9 cellular contexts compared by ENCODE assay signal in genomic region chr12:124457287-124458219, GRCh38.
A peak's percentile ranks its signal among the peaks of the same experiment; 100 is the strongest.
DNase-seq lines count a peak whose midpoint lies in the region; TF ChIP-seq lines count a peak whose summit lies in the region.
"Had no signal": no experiment of that assay in that cellular context is flagged by ENCODE, and none has a peak within 500 bp of the region (broad histone marks: within the 10 kb centered on the region; RNA-seq: fewer than 3 reads in every experiment).

No MANE protein-coding gene starts in this region.

- H4K20me1 ChIP-seq in Loucy (ENCODE audit: insufficient read depth, low read length, poor library complexity, severe bottlenecking), result peaks cover 23% of the 10 kb centered on the region

- no peaks in the 10 kb centered on the region for H3K9me2 ChIP-seq in Loucy (replicated peaks; ENCODE audit: low read depth, low read length)

- peaks cover 26% of the 10 kb centered on the region; the same call in 1 of the 2 replicates for H3K36me3 ChIP-seq in Loucy (ENCODE audit: insufficient read depth, low read length)

- H3K9me3 ChIP-seq in Loucy (ENCODE audit: insufficient read depth, low read depth, low read length), result no peaks in the 10 kb centered on the region
- H3K9me3 ChIP-seq: SJSA1 had no signal

- H3K79me2 ChIP-seq in Loucy (ENCODE audit: insufficient read depth, low read length), result peaks cover 60% of the 10 kb centered on the region

- TF ChIP-seq CTCF in Loucy (conservative IDR thresholded peaks at IDR 0.05; ENCODE audit: low read length) (no peak), fibroblast of pulmonary artery (IDR thresholded peaks at IDR 0.05; ENCODE audit: low read length, missing control alignments) (no peak)

- H2AFZ ChIP-seq in Loucy (ENCODE audit: low read length), result no peak overlapping the region

- peak overlapping the region; percentile 60 for H3K9ac ChIP-seq in Loucy (ENCODE audit: low read depth, low read length, poor library complexity, severe bottlenecking)

- in situ Hi-C loops in GM18951 (cut with MboI; ENCODE audit: low sequenced_read_pairs, unreplicated experiment), result no loop called here

- peak overlapping the region; percentile 75 for H3K4me2 ChIP-seq in Loucy (ENCODE audit: low read depth, low read length, poor library complexity, severe bottlenecking)

- intact Hi-C loops in posterior vena cava (cut with DNase I), result loop anchor here in 1 of 2 donors (5.0 kb wide), 1 partner anchor 60 kb away; no protein-coding TSS in a partner anchor

- DNase-seq in activated T-cell treated with anti-CD3 and anti-CD28 coated beads for 48 hours (ENCODE audit: low read depth) (peak; percentile 35), fibroblast of pulmonary artery (ENCODE audit: low read depth) (peak; percentile 67), posterior vena cava (ENCODE audit: low spot score) (peak; percentile 94), RKO (ENCODE audit: low spot score) (no peak), NCI-H1105 (lab: John Stamatoyannopoulos, UW) (no peak), NCI-H1417 treated with DMSO at 0.1 percent for 48 hours (lab: John Stamatoyannopoulos, UW) (no peak)

- peak; percentile 39 for TF ChIP-seq POLR2A in GM18951 (IDR thresholded peaks at IDR 0.05; ENCODE audit: extremely low read depth, insufficient read depth, insufficient read length)

- H3K27me3 ChIP-seq in Loucy (ENCODE audit: insufficient read depth, low read length, poor library complexity, severe bottlenecking), result no peaks in the 10 kb centered on the region
- H3K27me3 ChIP-seq: SJSA1 had no signal

- H3K4me3 ChIP-seq in Loucy (ENCODE audit: low read length, poor library complexity, severe bottlenecking), result peak overlapping the region; percentile 57
- H3K4me3 ChIP-seq in fibroblast of pulmonary artery (replicated peaks; ENCODE audit: low read depth, low read length), result no peak overlapping the region
- H3K4me3 ChIP-seq: SJSA1 had no signal

- peaks cover 59% of the 10 kb centered on the region for H3K4me1 ChIP-seq in Loucy (ENCODE audit: insufficient read depth, low read length, poor library complexity, severe bottlenecking)

- no peaks in the 10 kb centered on the region for H3F3A ChIP-seq in Loucy (ENCODE audit: low read depth)

Comparison
In these comparisons a context has a peak if more than half of its experiments do, and no peak if none do; other contexts are left out.
1. DNase-seq: peak in activated T-cell treated with anti-CD3 and anti-CD28 coated beads for 48 hours (single experiment), fibroblast of pulmonary artery (single experiment) and posterior vena cava (single experiment); none in RKO (single experiment), NCI-H1105 (single experiment) and NCI-H1417 treated with DMSO at 0.1 percent for 48 hours (single experiment).